In the genomic region with DNA sequence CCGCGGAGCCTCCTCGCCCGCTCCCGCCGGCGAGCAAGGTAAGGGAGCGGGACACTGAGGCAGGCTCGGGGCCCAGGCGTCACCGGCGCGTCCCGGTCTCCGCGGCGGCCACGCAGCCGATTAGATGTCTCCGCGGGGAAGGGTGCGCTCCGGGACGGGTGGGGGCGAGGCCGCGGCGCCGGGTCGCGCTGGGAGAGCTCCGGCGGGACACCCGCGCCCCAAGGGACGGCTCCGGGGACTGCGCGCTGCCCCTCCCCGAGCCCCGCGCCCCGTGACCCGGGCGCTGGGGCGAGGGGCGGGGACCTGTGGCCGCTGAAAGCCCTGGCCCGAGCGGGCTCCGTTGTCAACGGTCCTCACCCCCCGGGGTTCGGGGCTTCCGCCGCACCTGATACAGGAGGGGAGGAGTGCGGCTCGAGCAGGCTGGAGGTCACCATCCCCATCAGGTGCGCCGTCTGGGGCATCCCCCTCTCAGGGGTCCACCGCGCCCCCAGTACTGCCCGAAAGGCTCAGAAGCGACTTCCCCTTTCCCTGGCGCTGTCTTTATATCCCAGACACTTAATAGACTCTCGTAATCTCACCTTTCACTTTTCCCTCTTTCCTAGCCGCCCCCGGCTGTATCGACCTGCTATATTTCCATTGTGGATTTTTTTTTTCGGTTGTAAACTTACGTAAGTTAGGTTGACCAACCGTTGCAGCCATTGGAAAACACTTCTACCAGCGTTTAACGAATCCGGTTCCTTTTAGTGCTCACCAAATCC, we compare ENCODE assay signal across 8 cellular contexts. TPM values are rescaled to one million over a fixed set of nuclear protein-coding genes. Genes with fewer than 3 reads are reported as not detected.
A peak's percentile ranks its signal among the peaks of the same experiment; 100 is the strongest.
DNase-seq lines count a peak whose midpoint lies in the region; ATAC-seq and TF ChIP-seq lines count a peak whose summit lies in the region.

No MANE protein-coding gene starts in this region.

- peak overlapping the region; percentile 34 to 67 for H3K9ac ChIP-seq in liver (ENCODE audit: low read depth in 1 of 2, low read length in 2 of 2)

- no peak for TF ChIP-seq RAD21 in liver (IDR thresholded peaks at IDR 0.05)

- WGBS in liver = under 1% methylated on average over 75 of the region's 75 CpGs

- H3K27me3 ChIP-seq in liver (ENCODE audit: control insufficient read depth in 4 of 4, insufficient read depth in 4 of 4, low read length in 3 of 4) = no peaks in the 10 kb centered on the region

- ATAC-seq in GM21576 (IDR thresholded peaks at IDR 0.05; ENCODE audit: unreplicated experiment) = peak; percentile 38

- DNase-seq in EL = peak; percentile 59
- DNase-seq in Jurkat, Clone E6-1 (ENCODE audit: low read depth, low spot score) = no peak
- DNase-seq in activated CD4-positive, CD25-positive, alpha-beta regulatory T cell treated with anti-CD3 and anti-CD28 coated beads, Interleukin-2, amount 50 U/mL, for 16 hours (ENCODE audit: low read depth, low spot score) = peak; percentile 1
- DNase-seq in dedifferentiated amniotic fluid mesenchymal stem cell (ENCODE audit: extremely low spot score) = peak; percentile 47
- DNase-seq in stimulated activated CD4-positive, alpha-beta T cell treated with anti-CD3 and anti-CD28 coated beads, TNF-alpha, amount 100 ng/mL, for 24 hours (ENCODE audit: low read depth in 3 of 3) = peak; percentile 2 to 24 (median 11)
- DNase-seq in occipital lobe (lab: John Stamatoyannopoulos, UW) = no peak

- TF ChIP-seq CTCF in liver (IDR thresholded peaks at IDR 0.05; ENCODE audit: low read depth, low read length, missing input control) = peak; percentile 4

- H3K27ac ChIP-seq in liver (ENCODE audit: low read depth in 1 of 2, low read length in 2 of 2) = peak overlapping the region; percentile 84 to 90

- H3K4me3 ChIP-seq in Jurkat, Clone E6-1 (ENCODE audit: low read length) = peak overlapping the region; percentile 69
- peak overlapping the region; percentile 57 to 99 (median 82) for H3K4me3 ChIP-seq in liver (ENCODE audit: low read depth in 1 of 3, low read length in 3 of 3)

- no peaks in the 10 kb centered on the region for H3K9me3 ChIP-seq in liver (ENCODE audit: control insufficient read depth in 4 of 4, low read length in 3 of 4)

- H3K36me3 ChIP-seq in liver (ENCODE audit: control insufficient read depth in 4 of 4, insufficient read depth in 3 of 4, low read depth in 1 of 4, low read length in 3 of 4) = peaks cover 6 to 15% (median 12%) of the 10 kb centered on the region in 4 donors

- peaks cover 6 to 19% (median 10%) of the 10 kb centered on the region in 4 donors for H3K4me1 ChIP-seq in liver (ENCODE audit: control insufficient read depth in 4 of 4, insufficient read depth in 4 of 4, low read length in 3 of 4)

TF ChIP-seq in liver, 16 proteins besides CTCF, POLR2A, EP300 and RAD21:
- TF ChIP-seq, protein P1, sequence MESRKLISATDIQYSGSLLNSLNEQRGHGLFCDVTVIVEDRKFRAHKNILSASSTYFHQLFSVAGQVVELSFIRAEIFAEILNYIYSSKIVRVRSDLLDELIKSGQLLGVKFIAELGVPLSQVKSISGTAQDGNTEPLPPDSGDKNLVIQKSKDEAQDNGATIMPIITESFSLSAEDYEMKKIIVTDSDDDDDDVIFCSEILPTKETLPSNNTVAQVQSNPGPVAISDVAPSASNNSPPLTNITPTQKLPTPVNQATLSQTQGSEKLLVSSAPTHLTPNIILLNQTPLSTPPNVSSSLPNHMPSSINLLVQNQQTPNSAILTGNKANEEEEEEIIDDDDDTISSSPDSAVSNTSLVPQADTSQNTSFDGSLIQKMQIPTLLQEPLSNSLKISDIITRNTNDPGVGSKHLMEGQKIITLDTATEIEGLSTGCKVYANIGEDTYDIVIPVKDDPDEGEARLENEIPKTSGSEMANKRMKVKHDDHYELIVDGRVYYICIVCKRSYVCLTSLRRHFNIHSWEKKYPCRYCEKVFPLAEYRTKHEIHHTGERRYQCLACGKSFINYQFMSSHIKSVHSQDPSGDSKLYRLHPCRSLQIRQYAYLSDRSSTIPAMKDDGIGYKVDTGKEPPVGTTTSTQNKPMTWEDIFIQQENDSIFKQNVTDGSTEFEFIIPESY (IDR thresholded peaks at IDR 0.05) = no peak
- TF ChIP-seq YY1 (IDR thresholded peaks at IDR 0.05) (peak; percentile 38), REST (IDR thresholded peaks at IDR 0.05) (no peak), HNF4A (conservative IDR thresholded peaks at IDR 0.05) (peak in 1 of 2 donors; percentile 12), HNF4G (IDR thresholded peaks at IDR 0.05) (no peak), EGR1 (IDR thresholded peaks at IDR 0.05; ENCODE audit: low read depth in 2 of 2) (peak; percentile 48 to 52), SP1 (IDR thresholded peaks at IDR 0.05) (no peak)

RNA-seq across cellular contexts. Expression of gene PPFIA1, which starts 0.6 kb away (rescaled TPM):
- polyA plus RNA-seq in Jurkat, Clone E6-1 (2012; ENCODE audit: insufficient read depth, insufficient read length) = 30.7 TPM
- total RNA-seq in liver (10 to 100 TPM; 15.5 to 39.6 TPM), occipital lobe (34.2 TPM)
- polyA plus RNA-seq in liver = 10 to 100 TPM in 1 of 2 donors, 1 to 10 TPM in 1; 9.9 to 13.5 TPM

Comparison
In these comparisons a context has a peak if more than half of its experiments do, and no peak if none do; other contexts are left out.
1. DNase-seq: peak in EL (single experiment), activated CD4-positive, CD25-positive, alpha-beta regulatory T cell treated with anti-CD3 and anti-CD28 coated beads, Interleukin-2, amount 50 U/mL, for 16 hours (single experiment), dedifferentiated amniotic fluid mesenchymal stem cell (single experiment) and stimulated activated CD4-positive, alpha-beta T cell treated with anti-CD3 and anti-CD28 coated beads, TNF-alpha, amount 100 ng/mL, for 24 hours (3 of 3); none in Jurkat, Clone E6-1 (single experiment) and occipital lobe (single experiment).